In genomic region chr19:30095171-30095570, GRCh38 we compare ENCODE assay signal across 28 cellular contexts.
"Had no signal": no experiment of that assay in that cellular context is flagged by ENCODE, and none has a peak within 500 bp of the region (broad histone marks: within the 10 kb centered on the region; RNA-seq: fewer than 3 reads in every experiment).

No MANE protein-coding gene starts in this region.

- H3K4me3 ChIP-seq: esophagus squamous epithelium, neural progenitor cell, pancreas, smooth muscle cell, thoracic aorta, tibial nerve, upper lobe of left lung, uterus had no signal

- H3K9me3 ChIP-seq: esophagus squamous epithelium, pancreas, thoracic aorta, tibial nerve, upper lobe of left lung, uterus had no signal

- H3K27me3 ChIP-seq: neural progenitor cell, pancreas, tibial nerve, upper lobe of left lung, uterus had no signal

- ATAC-seq: effector memory CD8-positive, alpha-beta T cell; left lobe of liver; naive thymus-derived CD4-positive, alpha-beta T cell; pancreas; sciatic nerve; stimulated activated memory B cell treated with anti-CD40 and anti-IgM and Interleukin-4, amounts not matched to agents 10 μg/mL and 1 μg/mL and 100 μg/mL, for 72 hours; stimulated activated naive CD8-positive, alpha-beta T cell treated with anti-CD3 and anti-CD28 coated beads, Interleukin-15, Interleukin-2, amounts not matched to agents 100 U/mL and 50 U/mL, for 24 hours had no signal

- H3K4me1 ChIP-seq: esophagus squamous epithelium, pancreas, tibial nerve, upper lobe of left lung, uterus had no signal

- DNase-seq: cerebellar nuclear complex; cortex of kidney; effector memory CD8-positive, alpha-beta T cell; erythroblast; esophagus squamous epithelium; foreskin melanocyte; glutamatergic neuron; hypothalamus; immature natural killer cell; islet precursor cell; mesenchymal stem cell; midbrain; naive thymus-derived CD4-positive, alpha-beta T cell; occipital lobe; pancreas; stimulated activated CD4-positive, alpha-beta T cell treated with anti-CD3 and anti-CD28 coated beads, Interleukin-2, amount 100 ng/mL, for 24 hours; stimulated activated CD4-positive, alpha-beta T cell treated with anti-CD3 and anti-CD28 coated beads, Interleukin-4, amount 100 ng/mL, for 24 hours; stimulated activated naive CD8-positive, alpha-beta T cell treated with anti-CD3 and anti-CD28 coated beads, Interleukin-15, Interleukin-2, amounts not matched to agents 100 U/mL and 50 U/mL, for 24 hours; substantia nigra; uterus had no signal

- H3K27ac ChIP-seq: esophagus squamous epithelium, neural progenitor cell, pancreas, thoracic aorta, tibial nerve, upper lobe of left lung, uterus had no signal

- H3K36me3 ChIP-seq: esophagus squamous epithelium, neural progenitor cell, pancreas, thoracic aorta, tibial nerve, upper lobe of left lung, uterus had no signal
